Comparison of ENCODE assay signal across 8 cellular contexts in genomic region chr9:134136997-134137302, GRCh38. TPM values are rescaled to one million over a fixed set of nuclear protein-coding genes. Genes with fewer than 3 reads are reported as not detected.
DNase-seq lines count a peak whose midpoint lies in the region; ATAC-seq lines count a peak whose summit lies in the region.

No MANE protein-coding gene starts in this region.

- no peaks in the 10 kb centered on the region for H3K9me3 ChIP-seq in iPS-20b (ENCODE audit: insufficient read depth, low read depth, low read length)
- H3K9me3 ChIP-seq in stomach smooth muscle (ENCODE audit: control insufficient read depth in 2 of 2, low read length in 2 of 2), result no peaks in the 10 kb centered on the region

- peak overlapping the region; percentile 89 for H3K9ac ChIP-seq in iPS-20b (ENCODE audit: low read depth, low read length)
- peak overlapping the region; percentile 64 to 77 for H3K9ac ChIP-seq in stomach smooth muscle (ENCODE audit: low read length in 2 of 2)

- peaks cover 29% of the 10 kb centered on the region for H3K4me1 Mint-ChIP-seq in T-helper 2 cell treated with Interferon-gamma antibody and Interleukin-4, amounts not matched to agents 5 μg/mL and 100 μg/mL, for 36 hours (ENCODE audit: low read depth)
- H3K4me1 Mint-ChIP-seq in activated T-helper 1 cell treated with anti-CD3 and anti-CD28 coated beads, Interleukin-12 subunit alpha, Interleukin-12 subunit beta, Interleukin-2, Interleukin-4 antibody, amounts not matched to agents 30 ng/mL and 10 ng/mL and 1 ng/mL, durations not matched to agents 14 hours and 24 hours and 36 hours (ENCODE audit: low read depth), result peaks cover 29% of the 10 kb centered on the region

- no peak for DNase-seq in T-helper 2 cell treated with Interferon-gamma antibody and Interleukin-4, amounts not matched to agents 5 μg/mL and 100 μg/mL, for 36 hours (ENCODE audit: low spot score)
- no peak for DNase-seq in T-helper 2 cell
- DNase-seq in activated T-helper 1 cell treated with anti-CD3 and anti-CD28 coated beads, Interleukin-12 subunit alpha, Interleukin-12 subunit beta, Interleukin-2, Interleukin-4 antibody, amounts not matched to agents 30 ng/mL and 10 ng/mL and 1 ng/mL, durations not matched to agents 14 hours and 24 hours and 36 hours (ENCODE audit: low spot score), result no peak
- no peak for DNase-seq in activated CD8-positive, alpha-beta memory T cell treated with anti-CD3 and anti-CD28 coated beads for 24 hours

- peak overlapping the region; percentile 93 for H3K4me3 Mint-ChIP-seq in T-helper 2 cell treated with Interferon-gamma antibody and Interleukin-4, amounts not matched to agents 5 μg/mL and 100 μg/mL, for 36 hours
- peak overlapping the region; percentile 96 for H3K4me3 Mint-ChIP-seq in activated T-helper 1 cell treated with anti-CD3 and anti-CD28 coated beads, Interleukin-12 subunit alpha, Interleukin-12 subunit beta, Interleukin-2, Interleukin-4 antibody, amounts not matched to agents 30 ng/mL and 10 ng/mL and 1 ng/mL, durations not matched to agents 14 hours and 24 hours and 36 hours

- ATAC-seq in HG03095 (IDR thresholded peaks at IDR 0.05; ENCODE audit: unreplicated experiment) (no peak), GM21576 (IDR thresholded peaks at IDR 0.05; ENCODE audit: unreplicated experiment) (no peak)

- H3K4me3 ChIP-seq in iPS-20b (ENCODE audit: low read length) (peak overlapping the region; percentile 91), stomach smooth muscle (ENCODE audit: low read length in 2 of 2) (peak overlapping the region; percentile 85 to 90)

- peak overlapping the region; percentile 76 for H3K27ac Mint-ChIP-seq in T-helper 2 cell treated with Interferon-gamma antibody and Interleukin-4, amounts not matched to agents 5 μg/mL and 100 μg/mL, for 36 hours
- H3K27ac Mint-ChIP-seq in activated T-helper 1 cell treated with anti-CD3 and anti-CD28 coated beads, Interleukin-12 subunit alpha, Interleukin-12 subunit beta, Interleukin-2, Interleukin-4 antibody, amounts not matched to agents 30 ng/mL and 10 ng/mL and 1 ng/mL, durations not matched to agents 14 hours and 24 hours and 36 hours, result peak overlapping the region; percentile 93

- H3K27ac ChIP-seq in iPS-20b (ENCODE audit: low read length) (no peak overlapping the region), stomach smooth muscle (ENCODE audit: low read length) (no peak overlapping the region)

- H3K4me1 ChIP-seq in iPS-20b (ENCODE audit: insufficient read depth, low read length) (peaks cover 14% of the 10 kb centered on the region), stomach smooth muscle (ENCODE audit: control insufficient read depth, insufficient read depth, low read length) (peaks cover 37% of the 10 kb centered on the region)

- no peaks in the 10 kb centered on the region for H3K9me3 Mint-ChIP-seq in T-helper 2 cell treated with Interferon-gamma antibody and Interleukin-4, amounts not matched to agents 5 μg/mL and 100 μg/mL, for 36 hours
- no peaks in the 10 kb centered on the region for H3K9me3 Mint-ChIP-seq in activated T-helper 1 cell treated with anti-CD3 and anti-CD28 coated beads, Interleukin-12 subunit alpha, Interleukin-12 subunit beta, Interleukin-2, Interleukin-4 antibody, amounts not matched to agents 30 ng/mL and 10 ng/mL and 1 ng/mL, durations not matched to agents 14 hours and 24 hours and 36 hours

- intact Hi-C loops in activated T-helper 1 cell treated with anti-CD3 and anti-CD28 coated beads, Interleukin-12 subunit alpha, Interleukin-12 subunit beta, Interleukin-2, Interleukin-4 antibody, amounts not matched to agents 30 ng/mL and 10 ng/mL and 1 ng/mL, durations not matched to agents 14 hours and 24 hours and 36 hours (cut with micrococcal nuclease), result no loop called here

- H3K27me3 ChIP-seq in iPS-20b (ENCODE audit: insufficient read depth, low read length) (no peaks in the 10 kb centered on the region), stomach smooth muscle (ENCODE audit: control insufficient read depth in 1 of 2, insufficient read depth in 2 of 2, low read length in 2 of 2) (no peaks in the 10 kb centered on the region)

- H3K36me3 ChIP-seq in iPS-20b (ENCODE audit: insufficient read depth, low read depth, low read length), result peaks cover 43% of the 10 kb centered on the region
- peaks cover 6 to 16% of the 10 kb centered on the region in 2 donors for H3K36me3 ChIP-seq in stomach smooth muscle (ENCODE audit: control insufficient read depth in 2 of 2, insufficient read depth in 2 of 2, low read length in 2 of 2)

- H3K27me3 Mint-ChIP-seq in T-helper 2 cell treated with Interferon-gamma antibody and Interleukin-4, amounts not matched to agents 5 μg/mL and 100 μg/mL, for 36 hours (ENCODE audit: low read depth), result no peaks in the 10 kb centered on the region
- H3K27me3 Mint-ChIP-seq in activated T-helper 1 cell treated with anti-CD3 and anti-CD28 coated beads, Interleukin-12 subunit alpha, Interleukin-12 subunit beta, Interleukin-2, Interleukin-4 antibody, amounts not matched to agents 30 ng/mL and 10 ng/mL and 1 ng/mL, durations not matched to agents 14 hours and 24 hours and 36 hours (ENCODE audit: insufficient read depth), result no peaks in the 10 kb centered on the region

- peaks cover 30% of the 10 kb centered on the region for H3K36me3 Mint-ChIP-seq in T-helper 2 cell treated with Interferon-gamma antibody and Interleukin-4, amounts not matched to agents 5 μg/mL and 100 μg/mL, for 36 hours (ENCODE audit: low read depth)
- peaks cover 28% of the 10 kb centered on the region for H3K36me3 Mint-ChIP-seq in activated T-helper 1 cell treated with anti-CD3 and anti-CD28 coated beads, Interleukin-12 subunit alpha, Interleukin-12 subunit beta, Interleukin-2, Interleukin-4 antibody, amounts not matched to agents 30 ng/mL and 10 ng/mL and 1 ng/mL, durations not matched to agents 14 hours and 24 hours and 36 hours (ENCODE audit: low read depth)

RNA-seq across cellular contexts. Expression of gene WDR5, which starts 1.1 kb away (rescaled TPM):
- total RNA-seq in activated T-helper 1 cell treated with anti-CD3 and anti-CD28 coated beads, Interleukin-12 subunit alpha, Interleukin-12 subunit beta, Interleukin-2, Interleukin-4 antibody, amounts not matched to agents 30 ng/mL and 10 ng/mL and 1 ng/mL, durations not matched to agents 14 hours and 24 hours and 36 hours, result 65.0 and 71.3 TPM in 2 replicates

RNA-seq across cellular contexts. Expression of gene RNU6ATAC, which starts 27.4 kb away (rescaled TPM):
- 32.2 and 42.6 TPM in 2 replicates for total RNA-seq in activated T-helper 1 cell treated with anti-CD3 and anti-CD28 coated beads, Interleukin-12 subunit alpha, Interleukin-12 subunit beta, Interleukin-2, Interleukin-4 antibody, amounts not matched to agents 30 ng/mL and 10 ng/mL and 1 ng/mL, durations not matched to agents 14 hours and 24 hours and 36 hours
